In the genomic region with DNA sequence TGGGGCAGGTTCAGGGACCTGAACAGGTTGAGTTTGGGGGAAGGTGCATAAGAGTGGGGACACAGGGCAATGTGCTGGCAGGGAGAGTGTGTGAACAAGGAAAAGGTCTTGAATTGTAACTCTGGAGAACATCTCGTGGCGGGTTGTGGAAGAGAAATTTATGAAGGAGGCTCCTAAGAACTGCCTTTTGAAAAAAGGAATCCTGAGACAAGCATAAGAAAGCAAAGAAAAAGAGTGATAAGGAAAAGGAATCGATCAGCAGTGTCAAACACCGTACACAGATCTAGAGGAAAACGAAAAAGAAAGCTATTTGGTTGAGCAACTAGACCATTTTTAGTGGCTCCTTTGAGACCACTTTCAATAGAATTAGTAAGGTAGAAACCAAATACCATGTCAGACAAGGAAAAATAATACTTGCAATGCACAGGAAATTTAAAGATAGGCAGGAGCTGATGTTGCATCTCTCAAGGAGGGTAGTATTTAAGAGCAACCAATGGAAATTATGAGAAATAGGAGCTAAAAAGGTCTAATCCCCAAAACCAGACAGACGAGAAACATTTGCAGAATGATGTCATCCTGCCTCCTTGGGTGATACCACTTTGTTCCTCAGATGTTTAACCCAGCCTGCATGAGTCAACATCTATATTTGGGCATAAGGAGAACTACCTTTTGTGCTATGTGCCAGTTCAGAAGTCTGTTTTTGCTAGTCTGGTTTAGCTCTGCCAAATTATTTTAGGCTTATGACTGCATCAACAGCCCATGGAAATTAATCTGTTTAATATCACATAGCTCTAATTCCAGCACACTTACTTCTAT, we compare ENCODE assay signal across 8 cellular contexts.
DNase-seq lines count a peak whose midpoint lies in the region; TF ChIP-seq lines count a peak whose summit lies in the region.

No MANE protein-coding gene starts in this region.

- no peak overlapping the region for H3K4me3 ChIP-seq in GM23248

- peak overlapping the region; percentile 28 for H3K27ac Mint-ChIP-seq in activated CD4-positive, alpha-beta T cell treated with anti-CD3 and anti-CD28 coated beads, Interleukin-2, amount 10 ng/mL, durations not matched to agents 7 days and 5 days
- H3K27ac Mint-ChIP-seq in immature natural killer cell: no peak overlapping the region

- H3K27me3 Mint-ChIP-seq in activated CD4-positive, alpha-beta T cell treated with anti-CD3 and anti-CD28 coated beads, Interleukin-2, amount 10 ng/mL, durations not matched to agents 7 days and 5 days: no peaks in the 10 kb centered on the region
- no peaks in the 10 kb centered on the region for H3K27me3 Mint-ChIP-seq in immature natural killer cell (ENCODE audit: low read depth in 3 of 3)

- no peaks in the 10 kb centered on the region for H3K79me2 ChIP-seq in GM23248 (ENCODE audit: insufficient read depth)

- H3F3A ChIP-seq in GM23248 (ENCODE audit: insufficient read depth): peaks cover 58% of the 10 kb centered on the region

- H3K36me3 Mint-ChIP-seq in activated CD4-positive, alpha-beta T cell treated with anti-CD3 and anti-CD28 coated beads, Interleukin-2, amount 10 ng/mL, durations not matched to agents 7 days and 5 days (ENCODE audit: low read depth): no peaks in the 10 kb centered on the region
- H3K36me3 Mint-ChIP-seq in immature natural killer cell: no peaks in the 10 kb centered on the region

- H4K20me1 ChIP-seq in GM23248 (ENCODE audit: insufficient read depth): no peaks in the 10 kb centered on the region

- H3K9ac ChIP-seq in GM23248: no peak overlapping the region

- H3K9me2 ChIP-seq in GM23248 (ENCODE audit: insufficient read depth): no peaks in the 10 kb centered on the region

- H3K9me3 Mint-ChIP-seq in activated CD4-positive, alpha-beta T cell treated with anti-CD3 and anti-CD28 coated beads, Interleukin-2, amount 10 ng/mL, durations not matched to agents 7 days and 5 days: peaks cover 3% of the 10 kb centered on the region
- no peaks in the 10 kb centered on the region for H3K9me3 Mint-ChIP-seq in immature natural killer cell

- no peak overlapping the region for H2AFZ ChIP-seq in GM23248

- CTCF ChIA-PET in activated CD4-positive, alpha-beta T cell treated with anti-CD3 and anti-CD28 coated beads, Interleukin-2, amount 10 ng/mL, durations not matched to agents 7 days and 5 days (lab: Charles Lee): interaction anchor here (0.9 to 1.6 kb wide), 10 partner anchors 9 to 166 kb away, joined by 3 to 5 read pairs (median 3); a partner anchor contains a TSS

- TF ChIP-seq EP300 in Ishikawa (IDR thresholded peaks at IDR 0.05; ENCODE audit: borderline replicate concordance): peak; percentile 95

- POLR2A ChIA-PET in activated CD4-positive, alpha-beta T cell treated with anti-CD3 and anti-CD28 coated beads, Interleukin-2, amount 10 ng/mL, durations not matched to agents 7 days and 5 days (lab: Charles Lee): no interaction called here

- H3K4me1 Mint-ChIP-seq in activated CD4-positive, alpha-beta T cell treated with anti-CD3 and anti-CD28 coated beads, Interleukin-2, amount 10 ng/mL, durations not matched to agents 7 days and 5 days: peaks cover 31% of the 10 kb centered on the region
- H3K4me1 Mint-ChIP-seq in immature natural killer cell: peaks cover 0 to 4% of the 10 kb centered on the region in 2 donors

- no peaks in the 10 kb centered on the region for H3K36me3 ChIP-seq in GM23248 (ENCODE audit: low read depth)

- WGBS in GM23248 (ENCODE audit: low coverage in 1 of 2, low lambda C conversion rate in 2 of 2, missing lambda C conversion rate in 2 of 2), 2 experiments: 72 to 77% methylated on average over 6 of the region's 6 CpGs

- H3K4me3 Mint-ChIP-seq in activated CD4-positive, alpha-beta T cell treated with anti-CD3 and anti-CD28 coated beads, Interleukin-2, amount 10 ng/mL, durations not matched to agents 7 days and 5 days: no peak overlapping the region
- no peak overlapping the region for H3K4me3 Mint-ChIP-seq in immature natural killer cell

- TF ChIP-seq RAD21 in Ishikawa (IDR thresholded peaks at IDR 0.05; ENCODE audit: low read depth): peak; percentile 1; the same call in 1 of the 2 replicates

- no peaks in the 10 kb centered on the region for H3K9me3 ChIP-seq in GM23248 (ENCODE audit: low read depth)

- DNase-seq in activated T-cell treated with anti-CD3 and anti-CD28 coated beads for 24 hours (ENCODE audit: low read depth): peak; percentile 24
- DNase-seq in activated T-cell treated with anti-CD3 and anti-CD28 coated beads for 4 hours: no peak
- peak; percentile 93 for DNase-seq in GM23248
- DNase-seq in activated CD4-positive, alpha-beta T cell treated with anti-CD3 and anti-CD28 coated beads, Interleukin-2, amount 10 ng/mL, durations not matched to agents 7 days and 5 days: peak; percentile 39
- peak; percentile 68 for DNase-seq in glomerular endothelial cell (ENCODE audit: extremely low read depth, low read depth, low spot score)
- peak; percentile 17 for DNase-seq in stimulated activated CD4-positive, alpha-beta T cell treated with anti-CD3 and anti-CD28 coated beads, Interleukin-2, amount 100 ng/mL, for 4 hours (ENCODE audit: low read depth)
- DNase-seq in immature natural killer cell: no peak

- H3K27ac ChIP-seq in GM23248: peak overlapping the region; percentile 58

- peaks cover 56% of the 10 kb centered on the region for H3K4me1 ChIP-seq in GM23248 (ENCODE audit: insufficient read depth)

- in situ Hi-C loops in GM23248 (cut with MboI): no loop called here

- H3K4me2 ChIP-seq in GM23248 (ENCODE audit: unreplicated experiment): peak overlapping the region; percentile 61

- H3K27me3 ChIP-seq in GM23248 (replicated peaks; ENCODE audit: insufficient read depth): no peaks in the 10 kb centered on the region

TF ChIP-seq in Ishikawa, 13 proteins besides CTCF, POLR2A, EP300 and RAD21:
- TF ChIP-seq TEAD4 (IDR thresholded peaks at IDR 0.05) (peak; percentile 75), ZBTB7A (IDR thresholded peaks at IDR 0.05; ENCODE audit: low read depth) (no peak), YY1 (IDR thresholded peaks at IDR 0.05; ENCODE audit: low read depth) (peak; percentile 56; the same call in 1 of the 2 replicates), CEBPB (IDR thresholded peaks at IDR 0.05) (peak; percentile 46; the same call in 1 of the 2 replicates), CREB1 (IDR thresholded peaks at IDR 0.05; ENCODE audit: low read depth) (peak; percentile 54; the same call in 1 of the 2 replicates), TAF1 (IDR thresholded peaks at IDR 0.05; ENCODE audit: low read depth) (no peak), TCF12 (IDR thresholded peaks at IDR 0.05; ENCODE audit: low read depth) (peak; percentile 94), NFIC (IDR thresholded peaks at IDR 0.05) (peak; percentile 86), FOXM1 (IDR thresholded peaks at IDR 0.05; ENCODE audit: borderline replicate concordance, low read depth) (peak; percentile 92)
- TF ChIP-seq, protein P1, sequence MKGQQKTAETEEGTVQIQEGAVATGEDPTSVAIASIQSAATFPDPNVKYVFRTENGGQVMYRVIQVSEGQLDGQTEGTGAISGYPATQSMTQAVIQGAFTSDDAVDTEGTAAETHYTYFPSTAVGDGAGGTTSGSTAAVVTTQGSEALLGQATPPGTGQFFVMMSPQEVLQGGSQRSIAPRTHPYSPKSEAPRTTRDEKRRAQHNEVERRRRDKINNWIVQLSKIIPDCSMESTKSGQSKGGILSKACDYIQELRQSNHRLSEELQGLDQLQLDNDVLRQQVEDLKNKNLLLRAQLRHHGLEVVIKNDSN (IDR thresholded peaks at IDR 0.05): no peak
- TF ChIP-seq, protein P2, sequence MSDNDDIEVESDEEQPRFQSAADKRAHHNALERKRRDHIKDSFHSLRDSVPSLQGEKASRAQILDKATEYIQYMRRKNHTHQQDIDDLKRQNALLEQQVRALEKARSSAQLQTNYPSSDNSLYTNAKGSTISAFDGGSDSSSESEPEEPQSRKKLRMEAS (IDR thresholded peaks at IDR 0.05): peak; percentile 46; the same call in 1 of the 2 replicates

Comparison
In these comparisons a context has a peak if more than half of its experiments do, and no peak if none do; other contexts are left out.
1. DNase-seq: peak in activated T-cell treated with anti-CD3 and anti-CD28 coated beads for 24 hours (single experiment), GM23248 (single experiment), activated CD4-positive, alpha-beta T cell treated with anti-CD3 and anti-CD28 coated beads, Interleukin-2, amount 10 ng/mL, durations not matched to agents 7 days and 5 days (single experiment), glomerular endothelial cell (single experiment) and stimulated activated CD4-positive, alpha-beta T cell treated with anti-CD3 and anti-CD28 coated beads, Interleukin-2, amount 100 ng/mL, for 4 hours (single experiment); none in activated T-cell treated with anti-CD3 and anti-CD28 coated beads for 4 hours (single experiment) and immature natural killer cell (0 of 3).